1 cellular context compared by ENCODE assay signal in the genomic region with DNA sequence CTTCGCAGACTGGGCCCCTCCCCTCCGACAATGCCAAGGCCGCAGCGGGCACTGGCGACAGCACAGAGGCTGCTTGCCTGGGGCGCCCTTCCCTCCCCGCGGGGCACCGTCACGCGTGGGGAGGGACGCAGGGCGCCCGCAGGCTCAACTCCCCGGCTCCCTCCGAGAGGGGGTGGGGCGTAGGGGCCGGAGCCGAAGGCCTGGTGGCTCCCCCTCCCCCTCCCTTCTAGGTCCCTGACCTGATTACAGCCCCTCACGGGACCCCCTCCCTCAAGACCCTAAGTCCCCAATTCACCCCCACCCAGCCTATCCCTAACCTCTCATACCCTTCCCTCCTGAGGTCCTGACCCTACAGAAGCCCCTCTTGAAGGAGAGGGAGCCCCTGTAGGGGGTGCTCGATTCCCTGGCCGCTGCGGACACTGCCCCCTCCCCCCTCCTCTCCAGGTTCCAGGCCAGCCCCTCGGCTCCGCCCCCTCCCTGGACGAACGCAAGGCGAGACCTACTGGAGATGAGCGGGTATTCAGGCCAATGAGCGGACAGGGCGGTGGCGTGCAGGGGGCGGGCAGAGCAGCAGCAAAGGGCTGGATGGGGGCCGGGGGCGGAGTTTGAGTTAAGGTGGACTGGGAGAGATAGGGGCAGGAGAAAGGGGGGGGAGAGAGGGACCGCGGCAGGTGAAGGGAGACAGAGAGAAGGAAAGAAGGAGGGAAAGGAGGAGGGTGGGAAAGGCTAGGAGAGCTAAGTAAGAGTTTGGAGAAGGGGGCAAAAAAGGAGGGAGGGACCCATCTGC.
TF ChIP-seq lines count a peak whose summit lies in the region.

No MANE protein-coding gene starts in this region.

TF ChIP-seq in IMR-90, 13 proteins besides CTCF, POLR2A, EP300 and RAD21 (continued from another document):
- TF ChIP-seq MXI1 (IDR thresholded peaks at IDR 0.05; ENCODE audit: borderline replicate concordance, low read depth, low read length) (peak; percentile 12; the same call in 1 of the 2 replicates), MAZ (IDR thresholded peaks at IDR 0.05; ENCODE audit: borderline replicate concordance, low read depth, low read length) (peak; percentile 95), MAFK (IDR thresholded peaks at IDR 0.05; ENCODE audit: low read depth, low read length) (no peak), BHLHE40 (IDR thresholded peaks at IDR 0.05; ENCODE audit: low read depth, low read length) (peak; percentile 94), RFX5 (IDR thresholded peaks at IDR 0.05; ENCODE audit: low read depth, low read length) (no peak), ELK1 (IDR thresholded peaks at IDR 0.05; ENCODE audit: borderline replicate concordance, low read depth, low read length) (no peak), FOS (IDR thresholded peaks at IDR 0.05; ENCODE audit: low read depth, low read length) (no peak), CHD1 (IDR thresholded peaks at IDR 0.05; ENCODE audit: low read depth, low read length) (no peak), NFE2L2 (IDR thresholded peaks at IDR 0.05; ENCODE audit: low read depth, low read length) (no peak)
- TF ChIP-seq, protein P1, sequence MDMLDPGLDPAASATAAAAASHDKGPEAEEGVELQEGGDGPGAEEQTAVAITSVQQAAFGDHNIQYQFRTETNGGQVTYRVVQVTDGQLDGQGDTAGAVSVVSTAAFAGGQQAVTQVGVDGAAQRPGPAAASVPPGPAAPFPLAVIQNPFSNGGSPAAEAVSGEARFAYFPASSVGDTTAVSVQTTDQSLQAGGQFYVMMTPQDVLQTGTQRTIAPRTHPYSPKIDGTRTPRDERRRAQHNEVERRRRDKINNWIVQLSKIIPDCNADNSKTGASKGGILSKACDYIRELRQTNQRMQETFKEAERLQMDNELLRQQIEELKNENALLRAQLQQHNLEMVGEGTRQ (IDR thresholded peaks at IDR 0.05; ENCODE audit: low read depth, low read length): no peak
TF ChIP-seq in IMR-90: peak in this region for 4.
